ENCODE assay signal across 1 cellular context in the genomic region with DNA sequence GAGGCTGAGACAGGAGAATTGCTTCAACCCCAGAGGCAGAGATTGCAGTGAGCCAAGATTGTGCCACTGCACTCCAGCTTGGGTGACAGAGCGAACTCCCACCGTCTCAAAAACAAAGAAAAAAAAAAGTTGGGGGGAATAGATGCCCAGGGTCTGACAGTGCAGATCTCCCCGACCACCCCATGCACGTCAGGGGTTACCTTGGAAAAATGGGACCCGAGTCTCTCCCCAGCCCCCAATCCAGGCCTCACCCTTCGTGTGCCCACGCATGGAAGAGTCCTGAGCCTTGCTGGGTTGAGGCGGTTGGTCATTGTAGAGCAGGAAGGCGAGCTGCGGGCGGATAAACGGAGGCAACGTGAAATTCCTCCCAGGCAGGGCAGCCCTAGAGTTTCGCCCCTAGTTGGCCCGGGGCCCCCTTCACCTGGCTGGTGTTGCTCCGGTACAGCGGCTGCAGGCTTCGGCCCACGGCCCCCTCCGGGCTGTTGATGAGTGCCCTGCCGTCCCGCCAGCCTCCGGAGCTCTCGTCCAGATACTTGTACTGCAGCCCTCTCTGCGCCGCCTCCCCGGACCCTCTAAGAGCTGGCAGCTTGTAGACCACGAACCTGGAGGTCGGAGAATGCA.
TF ChIP-seq lines count a peak whose summit lies in the region.

No MANE protein-coding gene starts in this region.

TF ChIP-seq in GM23338, 12 proteins besides CTCF, POLR2A, EP300 and RAD21 (continued from another document):
- TF ChIP-seq, protein P1, sequence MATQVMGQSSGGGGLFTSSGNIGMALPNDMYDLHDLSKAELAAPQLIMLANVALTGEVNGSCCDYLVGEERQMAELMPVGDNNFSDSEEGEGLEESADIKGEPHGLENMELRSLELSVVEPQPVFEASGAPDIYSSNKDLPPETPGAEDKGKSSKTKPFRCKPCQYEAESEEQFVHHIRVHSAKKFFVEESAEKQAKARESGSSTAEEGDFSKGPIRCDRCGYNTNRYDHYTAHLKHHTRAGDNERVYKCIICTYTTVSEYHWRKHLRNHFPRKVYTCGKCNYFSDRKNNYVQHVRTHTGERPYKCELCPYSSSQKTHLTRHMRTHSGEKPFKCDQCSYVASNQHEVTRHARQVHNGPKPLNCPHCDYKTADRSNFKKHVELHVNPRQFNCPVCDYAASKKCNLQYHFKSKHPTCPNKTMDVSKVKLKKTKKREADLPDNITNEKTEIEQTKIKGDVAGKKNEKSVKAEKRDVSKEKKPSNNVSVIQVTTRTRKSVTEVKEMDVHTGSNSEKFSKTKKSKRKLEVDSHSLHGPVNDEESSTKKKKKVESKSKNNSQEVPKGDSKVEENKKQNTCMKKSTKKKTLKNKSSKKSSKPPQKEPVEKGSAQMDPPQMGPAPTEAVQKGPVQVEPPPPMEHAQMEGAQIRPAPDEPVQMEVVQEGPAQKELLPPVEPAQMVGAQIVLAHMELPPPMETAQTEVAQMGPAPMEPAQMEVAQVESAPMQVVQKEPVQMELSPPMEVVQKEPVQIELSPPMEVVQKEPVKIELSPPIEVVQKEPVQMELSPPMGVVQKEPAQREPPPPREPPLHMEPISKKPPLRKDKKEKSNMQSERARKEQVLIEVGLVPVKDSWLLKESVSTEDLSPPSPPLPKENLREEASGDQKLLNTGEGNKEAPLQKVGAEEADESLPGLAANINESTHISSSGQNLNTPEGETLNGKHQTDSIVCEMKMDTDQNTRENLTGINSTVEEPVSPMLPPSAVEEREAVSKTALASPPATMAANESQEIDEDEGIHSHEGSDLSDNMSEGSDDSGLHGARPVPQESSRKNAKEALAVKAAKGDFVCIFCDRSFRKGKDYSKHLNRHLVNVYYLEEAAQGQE (IDR thresholded peaks at IDR 0.05; ENCODE audit: unreplicated experiment), result no peak
- TF ChIP-seq JUNB (IDR thresholded peaks at IDR 0.05; ENCODE audit: unreplicated experiment) (no peak), EZH2phosphoT487 (IDR thresholded peaks at IDR 0.05; ENCODE audit: unreplicated experiment) (no peak), NANOG (IDR thresholded peaks at IDR 0.05; ENCODE audit: borderline replicate concordance) (no peak)
- TF ChIP-seq, protein P2, sequence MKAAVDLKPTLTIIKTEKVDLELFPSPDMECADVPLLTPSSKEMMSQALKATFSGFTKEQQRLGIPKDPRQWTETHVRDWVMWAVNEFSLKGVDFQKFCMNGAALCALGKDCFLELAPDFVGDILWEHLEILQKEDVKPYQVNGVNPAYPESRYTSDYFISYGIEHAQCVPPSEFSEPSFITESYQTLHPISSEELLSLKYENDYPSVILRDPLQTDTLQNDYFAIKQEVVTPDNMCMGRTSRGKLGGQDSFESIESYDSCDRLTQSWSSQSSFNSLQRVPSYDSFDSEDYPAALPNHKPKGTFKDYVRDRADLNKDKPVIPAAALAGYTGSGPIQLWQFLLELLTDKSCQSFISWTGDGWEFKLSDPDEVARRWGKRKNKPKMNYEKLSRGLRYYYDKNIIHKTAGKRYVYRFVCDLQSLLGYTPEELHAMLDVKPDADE (IDR thresholded peaks at IDR 0.05), result no peak
TF ChIP-seq in GM23338: peak in this region for 0.
